In the genomic region with DNA sequence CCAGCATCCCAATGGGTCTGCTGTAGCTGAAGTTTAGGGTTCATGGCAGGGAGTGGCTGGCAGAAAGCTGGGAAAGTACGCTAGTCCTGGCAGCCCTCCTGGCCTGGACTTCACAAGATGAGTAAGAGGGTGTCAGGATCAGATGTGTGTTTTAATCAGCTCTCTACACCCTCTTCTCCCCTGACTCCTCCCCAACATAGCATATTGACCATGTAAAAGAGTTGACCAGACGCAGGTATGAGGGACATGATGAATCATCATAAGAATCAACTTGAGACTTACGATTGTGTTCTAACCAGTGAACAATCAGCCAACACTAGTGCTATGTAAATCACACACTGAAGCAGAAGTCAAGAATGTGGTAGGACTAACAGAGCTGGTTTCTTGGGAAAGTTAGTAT, we compare ENCODE assay signal across 28 cellular contexts. TPM values are rescaled to one million over a fixed set of nuclear protein-coding genes. Genes with fewer than 3 reads are reported as not detected.
DNase-seq lines count a peak whose midpoint lies in the region; ATAC-seq and TF ChIP-seq lines count a peak whose summit lies in the region.
"Had no signal": no experiment of that assay in that cellular context is flagged by ENCODE, and none has a peak within 500 bp of the region (broad histone marks: within the 10 kb centered on the region; RNA-seq: fewer than 3 reads in every experiment).

No MANE protein-coding gene starts in this region.

- H3K4me3 ChIP-seq in PC-9 (peak overlapping the region; percentile 23; the same call in 1 of the 2 replicates), mucosa of descending colon (no peak overlapping the region), gastroesophageal sphincter (no peak overlapping the region)
- H3K4me3 ChIP-seq: dorsolateral prefrontal cortex, sigmoid colon, tibial nerve had no signal

- peaks cover 35% of the 10 kb centered on the region for H3K4me1 ChIP-seq in PC-9 (replicated peaks; ENCODE audit: insufficient read depth)
- peaks cover 15% of the 10 kb centered on the region for H3K4me1 ChIP-seq in mucosa of descending colon (ENCODE audit: low read depth)
- H3K4me1 ChIP-seq in gastroesophageal sphincter = peaks cover 0 to 12% (median 0%) of the 10 kb centered on the region in 3 donors

- H3K9me3 ChIP-seq in PC-9 (ENCODE audit: insufficient read depth, low read depth) (no peaks in the 10 kb centered on the region), mucosa of descending colon (no peaks in the 10 kb centered on the region), gastroesophageal sphincter (no peaks in the 10 kb centered on the region)
- H3K9me3 ChIP-seq: sigmoid colon, SK-N-SH, tibial nerve had no signal

- H3F3A ChIP-seq in PC-9 (ENCODE audit: insufficient read depth, low read depth) = peaks cover 9% of the 10 kb centered on the region

- 86 to 100% methylated on average over 2 to 3 of the region's 3 CpGs for WGBS in gastroesophageal sphincter (ENCODE audit: low coverage in 1 of 2), 2 donors

- POLR2A ChIA-PET in PC-9 (lab: Charles Lee; ENCODE audit: unreplicated experiment) = interaction anchor here (0.6 to 1.3 kb wide), 5 partner anchors 62 to 255 kb away, joined by 3 to 8 read pairs (median 6); no protein-coding TSS in a partner anchor
- POLR2A ChIA-PET in activated CD8-positive, alpha-beta T cell treated with anti-CD3 and anti-CD28 coated beads, Interleukin-2, amount 10 ng/mL, durations not matched to agents 7 days and 5 days (lab: Charles Lee) = no interaction called here
- POLR2A ChIA-PET in activated CD4-positive, alpha-beta T cell treated with anti-CD3 and anti-CD28 coated beads, Interleukin-2, amount 10 ng/mL, durations not matched to agents 7 days and 5 days (lab: Charles Lee) = no interaction called here

- peak overlapping the region; percentile 67 for H3K4me2 ChIP-seq in PC-9
- H3K4me2 ChIP-seq: SK-N-SH had no signal

- DNase-seq in DMS53 (lab: John Stamatoyannopoulos, UW) = peak; percentile 53
- DNase-seq in PC-9 = peak; percentile 47 to 95
- no peak for DNase-seq in mucosa of descending colon
- no peak for DNase-seq in NCI-H1417 treated with DMSO at 0.1 percent for 48 hours (lab: John Stamatoyannopoulos, UW)
- DNase-seq in activated CD8-positive, alpha-beta T cell treated with anti-CD3 and anti-CD28 coated beads, Interleukin-2, amount 10 ng/mL, durations not matched to agents 7 days and 5 days = no peak
- DNase-seq in activated CD4-positive, alpha-beta T cell treated with anti-CD3 and anti-CD28 coated beads, Interleukin-2, amount 10 ng/mL, durations not matched to agents 7 days and 5 days = no peak
- DNase-seq: activated CD4-positive, alpha-beta T cell treated with anti-CD3 and anti-CD28 coated beads for 48 hours; aorta; CD8-positive, alpha-beta T cell; DMS153; dorsolateral prefrontal cortex; foreskin fibroblast; GDM1; H7; Kasumi-1; NCI-H187; NCI-H524 treated with DMSO at 0.1 percent for 48 hours; posterior cingulate gyrus; sigmoid colon; SK-N-SH; stimulated activated CD8-positive, alpha-beta memory T cell treated with anti-CD3 and anti-CD28 coated beads, Interleukin-4, amount 100 ng/mL, for 48 hours had no signal

- no peaks in the 10 kb centered on the region; the same call in 1 of the 2 replicates for H3K9me2 ChIP-seq in PC-9 (ENCODE audit: insufficient read depth)
- H3K9me2 ChIP-seq: SK-N-SH had no signal

- H3K27ac Mint-ChIP-seq in activated CD8-positive, alpha-beta T cell treated with anti-CD3 and anti-CD28 coated beads, Interleukin-2, amount 10 ng/mL, durations not matched to agents 7 days and 5 days = no peak overlapping the region
- no peak overlapping the region for H3K27ac Mint-ChIP-seq in activated CD4-positive, alpha-beta T cell treated with anti-CD3 and anti-CD28 coated beads, Interleukin-2, amount 10 ng/mL, durations not matched to agents 7 days and 5 days
- H3K27ac Mint-ChIP-seq: activated naive CD4-positive, alpha-beta T cell treated with anti-CD3 and anti-CD28 coated beads, Interleukin-2, amount 50 U/mL, for 72 hours; activated T-helper 1 cell treated with anti-CD3 and anti-CD28 coated beads, Interleukin-12 subunit alpha, Interleukin-12 subunit beta, Interleukin-2, Interleukin-4 antibody, amounts not matched to agents 30 ng/mL and 10 ng/mL and 1 ng/mL, durations not matched to agents 14 hours and 24 hours and 36 hours; CD8-positive, alpha-beta T cell had no signal

- H3K36me3 ChIP-seq in PC-9 (ENCODE audit: low read depth) (no peaks in the 10 kb centered on the region), mucosa of descending colon (ENCODE audit: low read depth) (no peaks in the 10 kb centered on the region), gastroesophageal sphincter (no peaks in the 10 kb centered on the region)
- H3K36me3 ChIP-seq: sigmoid colon, tibial nerve had no signal

- H2AFZ ChIP-seq in PC-9 = peak overlapping the region; percentile 66; the same call in 1 of the 2 replicates

- no peak for TF ChIP-seq EP300 in gastroesophageal sphincter (IDR thresholded peaks at IDR 0.05)

- TF ChIP-seq CTCF in PC-9 (conservative IDR thresholded peaks at IDR 0.05) (no peak), mucosa of descending colon (IDR thresholded peaks at IDR 0.05) (no peak), gastroesophageal sphincter (IDR thresholded peaks at IDR 0.05) (no peak)

- ATAC-seq in esophagus mucosa (peak; percentile 88), mucosa of descending colon (peak; percentile 45), gastroesophageal sphincter (no peak)
- ATAC-seq in activated CD8-positive, alpha-beta T cell treated with anti-CD3 and anti-CD28 coated beads, Interleukin-2, amount 10 ng/mL, durations not matched to agents 7 days and 5 days = no peak
- ATAC-seq: activated naive CD4-positive, alpha-beta T cell treated with anti-CD3 and anti-CD28 coated beads, Interleukin-2, amount 50 U/mL, for 72 hours; CD8-positive, alpha-beta T cell had no signal

- no peaks in the 10 kb centered on the region for H3K9me3 Mint-ChIP-seq in activated CD8-positive, alpha-beta T cell treated with anti-CD3 and anti-CD28 coated beads, Interleukin-2, amount 10 ng/mL, durations not matched to agents 7 days and 5 days (ENCODE audit: insufficient read depth)
- no peaks in the 10 kb centered on the region for H3K9me3 Mint-ChIP-seq in activated CD4-positive, alpha-beta T cell treated with anti-CD3 and anti-CD28 coated beads, Interleukin-2, amount 10 ng/mL, durations not matched to agents 7 days and 5 days
- H3K9me3 Mint-ChIP-seq: activated naive CD4-positive, alpha-beta T cell treated with anti-CD3 and anti-CD28 coated beads, Interleukin-2, amount 50 U/mL, for 72 hours; activated T-helper 1 cell treated with anti-CD3 and anti-CD28 coated beads, Interleukin-12 subunit alpha, Interleukin-12 subunit beta, Interleukin-2, Interleukin-4 antibody, amounts not matched to agents 30 ng/mL and 10 ng/mL and 1 ng/mL, durations not matched to agents 14 hours and 24 hours and 36 hours; CD8-positive, alpha-beta T cell had no signal

- no peaks in the 10 kb centered on the region for H4K20me1 ChIP-seq in PC-9 (ENCODE audit: insufficient read depth)

- H3K79me2 ChIP-seq in PC-9 (ENCODE audit: low read depth) = peaks cover 13% of the 10 kb centered on the region

- no peaks in the 10 kb centered on the region for H3K27me3 ChIP-seq in PC-9 (ENCODE audit: insufficient read depth, low read depth)
- peaks cover 50% of the 10 kb centered on the region for H3K27me3 ChIP-seq in gastroesophageal sphincter

- intact Hi-C loops in PC-9 (cut with micrococcal nuclease; ENCODE audit: unreplicated experiment) (loop anchor here (2.0 kb wide), 1 partner anchor 110 kb away; no protein-coding TSS in a partner anchor), mucosa of descending colon (cut with DNase I, micrococcal nuclease) (no loop called here)

- H3K4me3 Mint-ChIP-seq in activated CD8-positive, alpha-beta T cell treated with anti-CD3 and anti-CD28 coated beads, Interleukin-2, amount 10 ng/mL, durations not matched to agents 7 days and 5 days = no peak overlapping the region
- no peak overlapping the region for H3K4me3 Mint-ChIP-seq in activated CD4-positive, alpha-beta T cell treated with anti-CD3 and anti-CD28 coated beads, Interleukin-2, amount 10 ng/mL, durations not matched to agents 7 days and 5 days
- H3K4me3 Mint-ChIP-seq: activated T-helper 1 cell treated with anti-CD3 and anti-CD28 coated beads, Interleukin-12 subunit alpha, Interleukin-12 subunit beta, Interleukin-2, Interleukin-4 antibody, amounts not matched to agents 30 ng/mL and 10 ng/mL and 1 ng/mL, durations not matched to agents 14 hours and 24 hours and 36 hours; CD8-positive, alpha-beta T cell had no signal

- no peaks in the 10 kb centered on the region for H3K36me3 Mint-ChIP-seq in activated CD8-positive, alpha-beta T cell treated with anti-CD3 and anti-CD28 coated beads, Interleukin-2, amount 10 ng/mL, durations not matched to agents 7 days and 5 days (ENCODE audit: low read depth)
- H3K36me3 Mint-ChIP-seq in activated CD4-positive, alpha-beta T cell treated with anti-CD3 and anti-CD28 coated beads, Interleukin-2, amount 10 ng/mL, durations not matched to agents 7 days and 5 days (ENCODE audit: low read depth) = no peaks in the 10 kb centered on the region
- H3K36me3 Mint-ChIP-seq: activated naive CD4-positive, alpha-beta T cell treated with anti-CD3 and anti-CD28 coated beads, Interleukin-2, amount 50 U/mL, for 72 hours; CD8-positive, alpha-beta T cell had no signal

- BruUV-seq in PC-9 (replicated peaks; lab: Mats Ljungman, UMichigan) = no TSS peak

- peak overlapping the region; percentile 93 for H3K27ac ChIP-seq in PC-9
- H3K27ac ChIP-seq in gastroesophageal sphincter = no peak overlapping the region
- H3K27ac ChIP-seq: dorsolateral prefrontal cortex, sigmoid colon, tibial nerve had no signal

- TF ChIP-seq POLR2A in gastroesophageal sphincter (IDR thresholded peaks at IDR 0.05) = no peak

- CTCF ChIA-PET in PC-9 (lab: Charles Lee) = interaction anchor here (0.6 kb wide), 1 partner anchor 66 kb away, joined by 5 read pairs; no protein-coding TSS in a partner anchor
- CTCF ChIA-PET in activated CD8-positive, alpha-beta T cell treated with anti-CD3 and anti-CD28 coated beads, Interleukin-2, amount 10 ng/mL, durations not matched to agents 7 days and 5 days (lab: Charles Lee) = no interaction called here
- CTCF ChIA-PET in activated CD4-positive, alpha-beta T cell treated with anti-CD3 and anti-CD28 coated beads, Interleukin-2, amount 10 ng/mL, durations not matched to agents 7 days and 5 days (lab: Charles Lee) = no interaction called here

- no peaks in the 10 kb centered on the region for H3K4me1 Mint-ChIP-seq in activated CD8-positive, alpha-beta T cell treated with anti-CD3 and anti-CD28 coated beads, Interleukin-2, amount 10 ng/mL, durations not matched to agents 7 days and 5 days (ENCODE audit: low read depth)
- H3K4me1 Mint-ChIP-seq in activated CD4-positive, alpha-beta T cell treated with anti-CD3 and anti-CD28 coated beads, Interleukin-2, amount 10 ng/mL, durations not matched to agents 7 days and 5 days = no peaks in the 10 kb centered on the region

- peaks cover 44% of the 10 kb centered on the region for H3K27me3 Mint-ChIP-seq in activated CD8-positive, alpha-beta T cell treated with anti-CD3 and anti-CD28 coated beads, Interleukin-2, amount 10 ng/mL, durations not matched to agents 7 days and 5 days (ENCODE audit: low read depth)
- peaks cover 46% of the 10 kb centered on the region for H3K27me3 Mint-ChIP-seq in activated CD4-positive, alpha-beta T cell treated with anti-CD3 and anti-CD28 coated beads, Interleukin-2, amount 10 ng/mL, durations not matched to agents 7 days and 5 days

RNA-seq across cellular contexts. Expression of a gene that starts 5.3 kb away (rescaled TPM):
- total RNA-seq in PC-9 (2021) (6.2 and 7.7 TPM in 2 replicates), esophagus mucosa (9.6 TPM), mucosa of descending colon (10 to 100 TPM in 2 of 3 donors, 1 to 10 TPM in 1; 8.6 to 27.0 (median 24.8) TPM), gastroesophageal sphincter (1 to 10 TPM in 1 of 4 donors, under 1 TPM in 1, not detected in 2; 0.62 to 1.8 TPM)
- not detected for total RNA-seq in activated CD8-positive, alpha-beta T cell treated with anti-CD3 and anti-CD28 coated beads, Interleukin-2, amount 10 ng/mL, durations not matched to agents 7 days and 5 days
- not detected for total RNA-seq in activated CD4-positive, alpha-beta T cell treated with anti-CD3 and anti-CD28 coated beads, Interleukin-2, amount 10 ng/mL, durations not matched to agents 7 days and 5 days
- total RNA-seq: activated naive CD4-positive, alpha-beta T cell treated with anti-CD3 and anti-CD28 coated beads, Interleukin-2, amount 50 U/mL, for 72 hours; activated T-helper 1 cell treated with anti-CD3 and anti-CD28 coated beads, Interleukin-12 subunit alpha, Interleukin-12 subunit beta, Interleukin-2, Interleukin-4 antibody, amounts not matched to agents 30 ng/mL and 10 ng/mL and 1 ng/mL, durations not matched to agents 14 hours and 24 hours and 36 hours; CD8-positive, alpha-beta T cell; endothelial cell of umbilical vein; T-helper 2 cell treated with Interferon-gamma antibody and Interleukin-4, amounts not matched to agents 100 ng/mL and 5 ng/mL, for 36 hours had no signal

RNA-seq across cellular contexts. Expression of a gene that starts 57.0 kb away (rescaled TPM):
- 38.8 and 48.1 TPM in 2 replicates for total RNA-seq in PC-9 (2021)
- total RNA-seq in esophagus mucosa = 29.9 TPM
- total RNA-seq in mucosa of descending colon = 100 to 1,000 TPM in 2 of 3 donors, 10 to 100 TPM in 1; 73.0 to 117 (median 109) TPM
- total RNA-seq in gastroesophageal sphincter = 100 to 1,000 TPM in 2 of 4 donors, 10 to 100 TPM in 2; 65.1 to 192 (median 97.8) TPM
- 10 to 100 TPM; 67.0 to 77.4 TPM for total RNA-seq in activated CD8-positive, alpha-beta T cell treated with anti-CD3 and anti-CD28 coated beads, Interleukin-2, amount 10 ng/mL, durations not matched to agents 7 days and 5 days
- total RNA-seq in activated CD4-positive, alpha-beta T cell treated with anti-CD3 and anti-CD28 coated beads, Interleukin-2, amount 10 ng/mL, durations not matched to agents 7 days and 5 days = 10 to 100 TPM; 23.4 to 24.5 TPM

Comparison
In these comparisons a context has a peak if more than half of its experiments do, and no peak if none do; other contexts are left out.
1. DNase-seq: peak in DMS53 (single experiment) and PC-9 (2 of 2); none in mucosa of descending colon (0 of 3), NCI-H1417 treated with DMSO at 0.1 percent for 48 hours (single experiment), activated CD8-positive, alpha-beta T cell treated with anti-CD3 and anti-CD28 coated beads, Interleukin-2, amount 10 ng/mL, durations not matched to agents 7 days and 5 days (single experiment) and activated CD4-positive, alpha-beta T cell treated with anti-CD3 and anti-CD28 coated beads, Interleukin-2, amount 10 ng/mL, durations not matched to agents 7 days and 5 days (single experiment).
2. ATAC-seq: peak in esophagus mucosa (single experiment) and mucosa of descending colon (single experiment); none in gastroesophageal sphincter (single experiment) and activated CD8-positive, alpha-beta T cell treated with anti-CD3 and anti-CD28 coated beads, Interleukin-2, amount 10 ng/mL, durations not matched to agents 7 days and 5 days (single experiment).